ENCODE assay signal across 29 cellular contexts in genomic region chr20:50704514-50704913, GRCh38.
"Had no signal": no experiment of that assay in that cellular context is flagged by ENCODE, and none has a peak within 500 bp of the region (broad histone marks: within the 10 kb centered on the region; RNA-seq: fewer than 3 reads in every experiment).

No MANE protein-coding gene starts in this region.

- H3K4me1 Mint-ChIP-seq: stimulated activated naive CD8-positive, alpha-beta T cell treated with anti-CD3 and anti-CD28 coated beads, Interleukin-15, amount 100 ng/mL, for 72 hours had no signal

- H2AFZ ChIP-seq: neural progenitor cell had no signal

- H3K27ac Mint-ChIP-seq: endodermal cell; naive thymus-derived CD4-positive, alpha-beta T cell; neural progenitor cell had no signal

- H3K27me3 ChIP-seq: gastrocnemius medialis, neural progenitor cell, right atrium auricular region, transverse colon, vagina had no signal

- H3K27ac ChIP-seq: dorsolateral prefrontal cortex, epithelial cell of prostate, gastrocnemius medialis, left ventricle myocardium inferior, neural progenitor cell, prostate gland, right atrium auricular region, suprapubic skin, transverse colon, vagina had no signal

- H3K4me2 ChIP-seq: neural progenitor cell, smooth muscle cell had no signal

- H3K9me3 Mint-ChIP-seq: endodermal cell; naive thymus-derived CD4-positive, alpha-beta T cell; nephron; neural progenitor cell; stimulated activated naive CD8-positive, alpha-beta T cell treated with anti-CD3 and anti-CD28 coated beads, Interleukin-15, amount 100 ng/mL, for 72 hours had no signal

- H3K9me3 ChIP-seq: gastrocnemius medialis, left ventricle myocardium inferior, prostate gland, right atrium auricular region, suprapubic skin, transverse colon, vagina had no signal

- H3K36me3 ChIP-seq: gastrocnemius medialis, left ventricle myocardium inferior, neural progenitor cell, prostate gland, right atrium auricular region, suprapubic skin, transverse colon, vagina had no signal

- H3K4me3 ChIP-seq: dorsolateral prefrontal cortex, gastrocnemius medialis, left ventricle myocardium inferior, lung, neural progenitor cell, prostate gland, right atrium auricular region, smooth muscle cell, suprapubic skin, transverse colon, vagina had no signal

- H3K36me3 Mint-ChIP-seq: naive thymus-derived CD4-positive, alpha-beta T cell; neural progenitor cell had no signal

- H3K4me3 Mint-ChIP-seq: endodermal cell; naive thymus-derived CD4-positive, alpha-beta T cell; nephron; neural progenitor cell; stimulated activated naive CD8-positive, alpha-beta T cell treated with anti-CD3 and anti-CD28 coated beads, Interleukin-15, amount 100 ng/mL, for 72 hours had no signal

- H3K9ac ChIP-seq: neural progenitor cell had no signal

- ATAC-seq: esophagus mucosa; gastrocnemius medialis; left cardiac atrium; naive thymus-derived CD4-positive, alpha-beta T cell; sciatic nerve; stimulated activated naive CD8-positive, alpha-beta T cell treated with anti-CD3 and anti-CD28 coated beads, Interleukin-15, amount 100 ng/mL, for 72 hours had no signal

- DNase-seq: dorsolateral prefrontal cortex; effector CD4-positive, alpha-beta T cell; endodermal cell; gastrocnemius medialis; head of caudate nucleus; left cardiac atrium; left ventricle myocardium inferior; mesendoderm; midbrain; naive thymus-derived CD4-positive, alpha-beta T cell; nucleus accumbens; stimulated activated CD4-positive, alpha-beta T cell treated with anti-CD3 and anti-CD28 coated beads, Interleukin-12 subunit alpha, Interleukin-12 subunit beta, amount 100 ng/mL, for 4 hours; stimulated activated CD4-positive, alpha-beta T cell treated with anti-CD3 and anti-CD28 coated beads, Interleukin-1b, Interleukin-23, amount 100 ng/mL, for 48 hours; stimulated activated CD4-positive, alpha-beta T cell treated with anti-CD3 and anti-CD28 coated beads, Interleukin-4, amount 100 ng/mL, for 1 hour; stimulated activated CD8-positive, alpha-beta memory T cell treated with anti-CD3 and anti-CD28 coated beads, Interleukin-4, amount 100 ng/mL, for 48 hours; stimulated activated naive CD4-positive, alpha-beta T cell; stimulated activated naive CD8-positive, alpha-beta T cell treated with anti-CD3 and anti-CD28 coated beads, Interleukin-15, amount 100 ng/mL, for 72 hours; transverse colon had no signal

- H3K4me1 ChIP-seq: gastrocnemius medialis, left ventricle myocardium inferior, prostate gland, right atrium auricular region, transverse colon, vagina had no signal
